ENCODE assay signal across 8 cellular contexts in genomic region chr1:201282931-201283829, GRCh38. TPM values are rescaled to one million over a fixed set of nuclear protein-coding genes. Genes with fewer than 3 reads are reported as not detected.
DNase-seq lines count a peak whose midpoint lies in the region; ATAC-seq and TF ChIP-seq lines count a peak whose summit lies in the region.

Gene PKP1 (plus strand): TSS chr1:201283506. CDS start chr1:201283703, 197 bp downstream.

- no peak for TF ChIP-seq CTCF in CD4-positive, alpha-beta T cell (IDR thresholded peaks at IDR 0.05)
- no peak for TF ChIP-seq CTCF in progenitor cell of endocrine pancreas (IDR thresholded peaks at IDR 0.05; ENCODE audit: unreplicated experiment)

- CTCF ChIA-PET in CD4-positive, alpha-beta T cell (lab: Charles Lee) = no interaction called here

- POLR2A ChIA-PET in CD4-positive, alpha-beta T cell (lab: Charles Lee) = no interaction called here

- no peaks in the 10 kb centered on the region for H3K9me3 ChIP-seq in CD4-positive, alpha-beta T cell (ENCODE audit: control insufficient read depth, low read length)

- no peaks in the 10 kb centered on the region for H3K36me3 Mint-ChIP-seq in CD4-positive, alpha-beta T cell (ENCODE audit: low read depth)
- H3K36me3 Mint-ChIP-seq in progenitor cell of endocrine pancreas (ENCODE audit: insufficient read depth) = no peaks in the 10 kb centered on the region

- intact Hi-C loops in CD4-positive, alpha-beta T cell (cut with DNase I, micrococcal nuclease) = no loop called here

- H3K27ac Mint-ChIP-seq in CD4-positive, alpha-beta T cell = no peak within 1 kb of the TSS
- H3K27ac Mint-ChIP-seq in progenitor cell of endocrine pancreas = no peak within 1 kb of the TSS

- no peak within 1 kb of the TSS for H3K4me3 Mint-ChIP-seq in CD4-positive, alpha-beta T cell
- H3K4me3 Mint-ChIP-seq in progenitor cell of endocrine pancreas (ENCODE audit: low read depth) = peak within 1 kb of the TSS; percentile 67

- H3K27ac ChIP-seq in CD4-positive, alpha-beta T cell (ENCODE audit: low read depth, low read length) = no peak within 1 kb of the TSS

- H3K27me3 Mint-ChIP-seq in CD4-positive, alpha-beta T cell = peaks cover 61% of the 10 kb centered on the region
- peaks cover 76% of the 10 kb centered on the region for H3K27me3 Mint-ChIP-seq in progenitor cell of endocrine pancreas

- DNase-seq in CD4-positive, alpha-beta T cell = no peak
- DNase-seq in SHP77 treated with DMSO at 0.1 percent for 48 hours (lab: John Stamatoyannopoulos, UW) = peak; percentile 5
- DNase-seq in fibroblast of gingiva (ENCODE audit: low read depth) = peak; percentile 18
- DNase-seq in progenitor cell of endocrine pancreas (ENCODE audit: low spot score, unreplicated experiment) = peak; percentile 31
- DNase-seq in C1 segment of cervical spinal cord (lab: John Stamatoyannopoulos, UW) = no peak
- DNase-seq in activated effector memory CD4-positive, alpha-beta T cell treated with anti-CD3 and anti-CD28 coated beads, Interleukin-2, amount 50 U/mL, for 16 hours = no peak
- no peak for DNase-seq in DMS153 treated with DMSO at 0.1 percent for 48 hours (lab: John Stamatoyannopoulos, UW; ENCODE audit: unreplicated experiment)

- no peaks in the 10 kb centered on the region for H3K9me3 Mint-ChIP-seq in CD4-positive, alpha-beta T cell
- H3K9me3 Mint-ChIP-seq in progenitor cell of endocrine pancreas (ENCODE audit: low read depth) = no peaks in the 10 kb centered on the region

- ATAC-seq in CD4-positive, alpha-beta T cell (ENCODE audit: poor library complexity) = peak; percentile 29
- no peak for ATAC-seq in GM21528 (IDR thresholded peaks at IDR 0.05; ENCODE audit: low FRiP score, unreplicated experiment)

- H3K4me1 Mint-ChIP-seq in CD4-positive, alpha-beta T cell (ENCODE audit: low read depth) = no peaks in the 10 kb centered on the region
- peaks cover 5% of the 10 kb centered on the region for H3K4me1 Mint-ChIP-seq in progenitor cell of endocrine pancreas (ENCODE audit: low read depth)

- H3K27me3 ChIP-seq in CD4-positive, alpha-beta T cell (ENCODE audit: control insufficient read depth, insufficient read depth, low read length) = peaks cover 28% of the 10 kb centered on the region

RNA-seq across cellular contexts. Expression of gene PKP1, which starts in this region (rescaled TPM):
- not detected for total RNA-seq in CD4-positive, alpha-beta T cell
- total RNA-seq in progenitor cell of endocrine pancreas = not detected in 2 replicates

Comparison
In these comparisons a context has a peak if more than half of its experiments do, and no peak if none do; other contexts are left out.
1. Peak in ATAC-seq in CD4-positive, alpha-beta T cell; RNA of the gene not detected or under 1 TPM.
2. Peak in DNase-seq in progenitor cell of endocrine pancreas; RNA of the gene not detected or under 1 TPM.
3. DNase-seq: peak in SHP77 treated with DMSO at 0.1 percent for 48 hours (single experiment) and fibroblast of gingiva (single experiment); none in CD4-positive, alpha-beta T cell (0 of 10), C1 segment of cervical spinal cord (0 of 14), activated effector memory CD4-positive, alpha-beta T cell treated with anti-CD3 and anti-CD28 coated beads, Interleukin-2, amount 50 U/mL, for 16 hours (single experiment) and DMS153 treated with DMSO at 0.1 percent for 48 hours (single experiment).